In the genomic region with DNA sequence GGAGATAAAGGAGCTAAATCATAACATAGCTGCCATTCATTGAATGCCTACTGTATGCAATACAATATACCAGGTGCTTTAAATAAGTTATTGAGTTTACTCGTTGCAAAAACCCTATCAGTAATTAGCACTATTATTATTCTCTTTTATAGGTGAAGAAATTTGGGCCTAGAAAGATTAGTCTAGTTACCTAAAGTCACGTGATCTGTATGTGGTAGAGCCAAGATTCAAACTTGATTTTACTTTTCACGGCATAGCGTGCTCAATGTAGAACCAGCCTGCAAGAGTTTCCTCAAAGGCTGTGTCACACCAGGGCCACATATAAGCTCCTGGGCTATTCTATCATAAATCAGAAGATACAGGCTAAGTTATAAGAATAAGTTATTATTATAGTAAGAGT, we compare ENCODE assay signal across 1 cellular context.
TF ChIP-seq lines count a peak whose summit lies in the region.

No MANE protein-coding gene starts in this region.

TF ChIP-seq in HepG2, 621 proteins besides CTCF, POLR2A, EP300 and RAD21 (continued from another document):
- TF ChIP-seq, protein P1, sequence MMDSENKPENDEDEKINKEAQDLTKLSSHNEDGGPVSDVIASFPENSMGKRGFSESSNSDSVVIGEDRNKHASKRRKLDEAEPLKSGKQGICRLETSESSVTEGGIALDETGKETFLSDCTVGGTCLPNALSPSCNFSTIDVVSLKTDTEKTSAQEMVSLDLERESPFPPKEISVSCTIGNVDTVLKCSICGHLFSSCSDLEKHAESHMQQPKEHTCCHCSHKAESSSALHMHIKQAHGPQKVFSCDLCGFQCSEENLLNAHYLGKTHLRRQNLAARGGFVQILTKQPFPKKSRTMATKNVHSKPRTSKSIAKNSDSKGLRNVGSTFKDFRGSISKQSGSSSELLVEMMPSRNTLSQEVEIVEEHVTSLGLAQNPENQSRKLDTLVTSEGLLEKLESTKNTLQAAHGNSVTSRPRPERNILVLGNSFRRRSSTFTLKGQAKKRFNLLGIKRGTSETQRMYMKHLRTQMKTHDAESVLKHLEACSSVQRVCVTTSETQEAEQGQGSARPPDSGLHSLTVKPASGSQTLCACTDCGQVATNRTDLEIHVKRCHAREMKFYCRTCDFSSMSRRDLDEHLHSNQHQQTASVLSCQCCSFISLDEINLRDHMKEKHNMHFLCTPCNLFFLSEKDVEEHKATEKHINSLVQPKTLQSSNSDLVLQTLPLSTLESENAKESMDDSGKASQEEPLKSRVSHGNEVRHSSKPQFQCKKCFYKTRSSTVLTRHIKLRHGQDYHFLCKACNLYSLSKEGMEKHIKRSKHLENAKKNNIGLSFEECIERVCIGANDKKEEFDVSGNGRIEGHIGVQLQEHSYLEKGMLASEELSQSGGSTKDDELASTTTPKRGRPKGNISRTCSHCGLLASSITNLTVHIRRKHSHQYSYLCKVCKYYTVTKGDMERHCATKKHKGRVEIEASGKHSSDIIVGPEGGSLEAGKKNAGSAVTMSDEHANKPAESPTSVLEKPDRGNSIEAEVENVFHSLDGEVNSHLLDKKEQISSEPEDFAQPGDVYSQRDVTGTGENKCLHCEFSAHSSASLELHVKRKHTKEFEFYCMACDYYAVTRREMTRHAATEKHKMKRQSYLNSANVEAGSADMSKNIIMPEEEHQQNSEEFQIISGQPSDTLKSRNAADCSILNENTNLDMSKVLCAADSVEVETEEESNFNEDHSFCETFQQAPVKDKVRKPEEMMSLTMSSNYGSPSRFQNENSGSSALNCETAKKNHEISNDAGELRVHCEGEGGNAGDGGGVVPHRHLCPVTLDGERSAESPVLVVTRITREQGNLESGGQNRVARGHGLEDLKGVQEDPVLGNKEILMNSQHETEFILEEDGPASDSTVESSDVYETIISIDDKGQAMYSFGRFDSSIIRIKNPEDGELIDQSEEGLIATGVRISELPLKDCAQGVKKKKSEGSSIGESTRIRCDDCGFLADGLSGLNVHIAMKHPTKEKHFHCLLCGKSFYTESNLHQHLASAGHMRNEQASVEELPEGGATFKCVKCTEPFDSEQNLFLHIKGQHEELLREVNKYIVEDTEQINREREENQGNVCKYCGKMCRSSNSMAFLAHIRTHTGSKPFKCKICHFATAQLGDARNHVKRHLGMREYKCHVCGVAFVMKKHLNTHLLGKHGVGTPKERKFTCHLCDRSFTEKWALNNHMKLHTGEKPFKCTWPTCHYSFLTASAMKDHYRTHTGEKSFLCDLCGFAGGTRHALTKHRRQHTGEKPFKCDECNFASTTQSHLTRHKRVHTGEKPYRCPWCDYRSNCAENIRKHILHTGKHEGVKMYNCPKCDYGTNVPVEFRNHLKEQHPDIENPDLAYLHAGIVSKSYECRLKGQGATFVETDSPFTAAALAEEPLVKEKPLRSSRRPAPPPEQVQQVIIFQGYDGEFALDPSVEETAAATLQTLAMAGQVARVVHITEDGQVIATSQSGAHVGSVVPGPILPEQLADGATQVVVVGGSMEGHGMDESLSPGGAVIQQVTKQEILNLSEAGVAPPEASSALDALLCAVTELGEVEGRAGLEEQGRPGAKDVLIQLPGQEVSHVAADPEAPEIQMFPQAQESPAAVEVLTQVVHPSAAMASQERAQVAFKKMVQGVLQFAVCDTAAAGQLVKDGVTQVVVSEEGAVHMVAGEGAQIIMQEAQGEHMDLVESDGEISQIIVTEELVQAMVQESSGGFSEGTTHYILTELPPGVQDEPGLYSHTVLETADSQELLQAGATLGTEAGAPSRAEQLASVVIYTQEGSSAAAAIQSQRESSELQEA (CRISPR knock-in tag; IDR thresholded peaks at IDR 0.05; ENCODE audit: not compliant biosample characterization), result no peak
- TF ChIP-seq, protein P2, sequence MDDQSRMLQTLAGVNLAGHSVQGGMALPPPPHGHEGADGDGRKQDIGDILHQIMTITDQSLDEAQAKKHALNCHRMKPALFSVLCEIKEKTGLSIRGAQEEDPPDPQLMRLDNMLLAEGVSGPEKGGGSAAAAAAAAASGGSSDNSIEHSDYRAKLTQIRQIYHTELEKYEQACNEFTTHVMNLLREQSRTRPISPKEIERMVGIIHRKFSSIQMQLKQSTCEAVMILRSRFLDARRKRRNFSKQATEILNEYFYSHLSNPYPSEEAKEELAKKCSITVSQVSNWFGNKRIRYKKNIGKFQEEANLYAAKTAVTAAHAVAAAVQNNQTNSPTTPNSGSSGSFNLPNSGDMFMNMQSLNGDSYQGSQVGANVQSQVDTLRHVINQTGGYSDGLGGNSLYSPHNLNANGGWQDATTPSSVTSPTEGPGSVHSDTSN (CRISPR knock-in tag; IDR thresholded peaks at IDR 0.05; ENCODE audit: borderline replicate concordance), result no peak
- TF ChIP-seq RAD51 (IDR thresholded peaks at IDR 0.05; ENCODE audit: borderline replicate concordance), result peak; percentile 73; the same call in 1 of the 2 replicates
- no peak for TF ChIP-seq RCOR2 (CRISPR knock-in tag; IDR thresholded peaks at IDR 0.05)
- TF ChIP-seq RFX1 (IDR thresholded peaks at IDR 0.05), result no peak
- no peak for TF ChIP-seq NFATC3 (CRISPR knock-in tag; IDR thresholded peaks at IDR 0.05)
- no peak for TF ChIP-seq BCL6 (CRISPR knock-in tag; IDR thresholded peaks at IDR 0.05)
- no peak for TF ChIP-seq ASH2L (IDR thresholded peaks at IDR 0.05; ENCODE audit: insufficient read length, low read depth, low read length)
- TF ChIP-seq ZNF230 (CRISPR knock-in tag; IDR thresholded peaks at IDR 0.05), result no peak
